ENCODE assay signal across 16 cellular contexts in the genomic region with DNA sequence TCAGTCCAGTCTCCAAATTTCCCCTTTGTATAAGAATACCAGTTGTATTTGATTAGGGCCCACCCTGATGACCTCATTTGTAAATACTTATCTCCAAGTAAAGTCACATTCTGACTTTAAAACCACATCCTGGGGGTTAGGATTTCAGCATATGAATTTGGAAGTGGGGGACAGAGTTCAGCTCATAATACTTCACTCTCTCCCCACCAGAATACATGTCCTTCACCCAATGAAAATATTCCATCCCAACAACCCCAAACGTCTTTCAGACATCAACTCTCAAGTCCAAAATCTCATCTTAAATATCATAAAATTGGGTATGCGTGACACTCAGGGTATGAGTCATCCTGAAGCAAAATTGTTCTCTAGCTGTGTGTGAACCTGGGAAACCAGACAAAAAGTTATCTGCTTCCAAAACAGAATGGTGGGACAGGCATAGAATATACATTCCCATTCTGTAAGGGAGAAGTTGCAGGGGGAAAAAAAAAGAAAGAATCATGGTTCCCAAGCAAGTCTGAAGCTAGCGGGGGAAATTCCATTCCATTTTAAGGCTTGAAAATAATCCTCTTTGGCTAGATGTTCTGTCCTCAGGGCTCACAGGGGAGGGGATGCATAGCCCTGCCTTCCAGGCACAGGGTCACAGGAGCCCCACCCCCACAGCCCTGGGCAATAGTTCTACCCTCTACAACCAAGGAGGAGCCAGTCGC.
A peak's percentile ranks its signal among the peaks of the same experiment; 100 is the strongest.
DNase-seq lines count a peak whose midpoint lies in the region; ATAC-seq, FAIRE-seq and TF ChIP-seq lines count a peak whose summit lies in the region.
"Had no signal": no experiment of that assay in that cellular context is flagged by ENCODE, and none has a peak within 500 bp of the region (broad histone marks: within the 10 kb centered on the region; RNA-seq: fewer than 3 reads in every experiment).

No MANE protein-coding gene starts in this region.

- H3K27me3 Mint-ChIP-seq in chondrocyte (ENCODE audit: low read depth), result no peaks in the 10 kb centered on the region
- H3K27me3 Mint-ChIP-seq: activated naive CD8-positive, alpha-beta T cell treated with anti-CD3 and anti-CD28 coated beads for 36 hours; progenitor cell of endocrine pancreas had no signal

- H3K36me3 Mint-ChIP-seq in chondrocyte (ENCODE audit: low read depth), result peaks cover 2% of the 10 kb centered on the region

- H3K4me3 Mint-ChIP-seq in chondrocyte (ENCODE audit: unreplicated experiment), result no peak overlapping the region
- H3K4me3 Mint-ChIP-seq: activated naive CD8-positive, alpha-beta T cell treated with anti-CD3 and anti-CD28 coated beads for 36 hours had no signal

- peak overlapping the region; percentile 46 for H3K27ac Mint-ChIP-seq in chondrocyte (ENCODE audit: unreplicated experiment)
- H3K27ac Mint-ChIP-seq: activated naive CD8-positive, alpha-beta T cell treated with anti-CD3 and anti-CD28 coated beads for 36 hours; progenitor cell of endocrine pancreas had no signal

- DNase-seq in GM04504 (ENCODE audit: low read depth) (peak; percentile 35), RCC 7860 (ENCODE audit: low spot score) (peak; percentile 45), chondrocyte (ENCODE audit: low spot score) (no peak), myocyte (ENCODE audit: low read depth) (peak; percentile 51), DMS114 treated with DMSO at 0.1 percent for 48 hours (lab: John Stamatoyannopoulos, UW; ENCODE audit: unreplicated experiment) (no peak), omental fat pad (ENCODE audit: low spot score) (no peak)
- DNase-seq in activated CD4-positive, alpha-beta T cell treated with anti-CD3 and anti-CD28 coated beads for 48 hours, result no peak
- DNase-seq: activated CD4-positive, CD25-positive, alpha-beta regulatory T cell; activated naive CD8-positive, alpha-beta T cell treated with anti-CD3 and anti-CD28 coated beads for 36 hours; cortex of kidney; gastrocnemius medialis; NCI-H2171; stimulated activated CD4-positive, alpha-beta T cell treated with anti-CD3 and anti-CD28 coated beads, Interleukin-2, amount 100 ng/mL, for 24 hours had no signal

- peaks cover 23% of the 10 kb centered on the region for H3K4me1 Mint-ChIP-seq in chondrocyte (ENCODE audit: low read depth)

- TF ChIP-seq CTCF in chondrocyte (IDR thresholded peaks at IDR 0.05) (no peak), omental fat pad (IDR thresholded peaks at IDR 0.05) (no peak)

- no peak for FAIRE-seq in RCC 7860 (lab: Jason Lieb, UNC)
- FAIRE-seq: GM18507 had no signal

- no peaks in the 10 kb centered on the region for H3K9me3 Mint-ChIP-seq in chondrocyte (ENCODE audit: low read depth)

- no peak for ATAC-seq in HG02763 (IDR thresholded peaks at IDR 0.05; ENCODE audit: unreplicated experiment)
- ATAC-seq in omental fat pad (ENCODE audit: low FRiP score), result no peak
- ATAC-seq: gastrocnemius medialis had no signal

Comparison
In these comparisons a context has a peak if more than half of its experiments do, and no peak if none do; other contexts are left out.
1. DNase-seq: peak in GM04504 (single experiment), RCC 7860 (single experiment) and myocyte (single experiment); none in chondrocyte (single experiment), DMS114 treated with DMSO at 0.1 percent for 48 hours (single experiment), activated CD4-positive, alpha-beta T cell treated with anti-CD3 and anti-CD28 coated beads for 48 hours (single experiment) and omental fat pad (single experiment).